22 cellular contexts compared by ENCODE assay signal in the genomic region with DNA sequence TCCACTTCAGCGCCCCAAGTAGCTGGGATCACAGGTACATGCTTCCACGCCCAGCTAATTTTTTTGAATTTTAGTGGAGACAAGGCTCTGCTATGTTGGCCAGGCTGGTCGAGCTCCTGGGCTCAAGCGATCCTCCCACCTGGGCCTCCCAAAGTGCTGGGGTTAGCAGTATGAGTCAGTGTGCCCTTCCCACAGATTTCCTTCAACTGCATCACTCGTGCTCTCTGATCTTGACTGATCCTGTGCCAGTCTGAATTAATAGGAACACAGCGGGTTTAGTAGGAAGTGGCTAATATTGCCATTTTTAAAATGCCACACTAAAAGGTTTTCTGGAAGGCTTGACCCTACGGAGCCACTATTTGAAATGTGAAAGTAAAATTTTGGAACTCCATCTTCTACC. TPM values are rescaled to one million over a fixed set of nuclear protein-coding genes. Genes with fewer than 3 reads are reported as not detected.
A peak's percentile ranks its signal among the peaks of the same experiment; 100 is the strongest.
DNase-seq lines count a peak whose midpoint lies in the region; ATAC-seq, FAIRE-seq and TF ChIP-seq lines count a peak whose summit lies in the region.
"Had no signal": no experiment of that assay in that cellular context is flagged by ENCODE, and none has a peak within 500 bp of the region (broad histone marks: within the 10 kb centered on the region; RNA-seq: fewer than 3 reads in every experiment).

No MANE protein-coding gene starts in this region.

- H3K4me3 ChIP-seq in astrocyte (ENCODE audit: insufficient read depth, low read depth, low read length): no peak overlapping the region
- H3K4me3 ChIP-seq in sigmoid colon: no peak overlapping the region

- DNase-seq in Daoy (ENCODE audit: low read depth) (peak; percentile 27), NCI-H226 (peak; percentile 45), astrocyte (ENCODE audit: low read depth) (no peak), posterior vena cava (ENCODE audit: low spot score) (peak; percentile 19), sigmoid colon (no peak), natural killer cell (no peak)
- DNase-seq: BE2C, DMS79, H7, HFFc6, KBM-7, NCI-H1105, NCI-H1694, NCI-H2081 treated with DMSO at 0.1 percent for 48 hours, NCI-H2171 treated with DMSO at 0.1 percent for 48 hours, NCI-H446, NCI-H526, SIG-M5, SK-N-SH had no signal

- no peaks in the 10 kb centered on the region for H3K36me3 ChIP-seq in astrocyte (ENCODE audit: insufficient read depth, low read length)
- no peaks in the 10 kb centered on the region for H3K36me3 ChIP-seq in sigmoid colon
- H3K36me3 ChIP-seq: BE2C had no signal

- intact Hi-C loops in posterior vena cava (cut with DNase I): no loop called here
- intact Hi-C loops in sigmoid colon (cut with DNase I): no loop called here
- intact Hi-C loops in natural killer cell (cut with micrococcal nuclease): no loop called here

- H3K4me1 ChIP-seq in astrocyte (ENCODE audit: insufficient read depth, low read length) (no peaks in the 10 kb centered on the region), sigmoid colon (peaks cover 0 to 5% (median 2%) of the 10 kb centered on the region in 4 donors)
- H3K4me1 ChIP-seq: BE2C had no signal

- peaks cover 9% of the 10 kb centered on the region for H3K27me3 ChIP-seq in astrocyte (ENCODE audit: insufficient read depth, low read length)
- peaks cover 0 to 4% (median 0%) of the 10 kb centered on the region in 3 donors for H3K27me3 ChIP-seq in sigmoid colon

- no peak for TF ChIP-seq POLR2A in sigmoid colon (IDR thresholded peaks at IDR 0.05)

- WGBS in sigmoid colon, 2 donors: 86 to 90% methylated on average over 7 of the region's 7 CpGs

- H3K4me3 Mint-ChIP-seq in astrocyte (ENCODE audit: unreplicated experiment) (no peak overlapping the region), natural killer cell (no peak overlapping the region)
- H3K4me3 Mint-ChIP-seq: HFFc6 had no signal

- H3K27me3 Mint-ChIP-seq in astrocyte (ENCODE audit: low read depth, unreplicated experiment) (no peaks in the 10 kb centered on the region), natural killer cell (ENCODE audit: low read depth in 2 of 2) (peaks cover 5 to 9% of the 10 kb centered on the region in 2 donors)

- no peak for TF ChIP-seq CTCF in astrocyte (IDR thresholded peaks at IDR 0.05; ENCODE audit: insufficient read depth, low read depth, low read length)
- no peak for TF ChIP-seq CTCF in sigmoid colon (IDR thresholded peaks at IDR 0.05)
- TF ChIP-seq CTCF in natural killer cell (IDR thresholded peaks at IDR 0.05): no peak

- H3K4me2 ChIP-seq in astrocyte (ENCODE audit: low read length): no peak overlapping the region
- H3K4me2 ChIP-seq: SK-N-SH had no signal

- H3K9me3 Mint-ChIP-seq in astrocyte (ENCODE audit: unreplicated experiment): no peaks in the 10 kb centered on the region
- H3K9me3 Mint-ChIP-seq in natural killer cell: no peaks in the 10 kb centered on the region
- H3K9me3 Mint-ChIP-seq: HFFc6 had no signal

- H3K27ac Mint-ChIP-seq in astrocyte (ENCODE audit: unreplicated experiment): peak overlapping the region; percentile 69
- no peak overlapping the region for H3K27ac Mint-ChIP-seq in natural killer cell
- H3K27ac Mint-ChIP-seq: HFFc6 had no signal

- TF ChIP-seq EP300 in sigmoid colon (IDR thresholded peaks at IDR 0.05): no peak

- H3K27ac ChIP-seq in astrocyte (ENCODE audit: low read depth, low read length) (no peak overlapping the region), sigmoid colon (no peak overlapping the region)
- H3K27ac ChIP-seq: HL-60 had no signal

- H3K9ac ChIP-seq in astrocyte (ENCODE audit: low read length): no peak overlapping the region
- H3K9ac ChIP-seq: SK-N-SH had no signal

- no peaks in the 10 kb centered on the region for H3K9me3 ChIP-seq in astrocyte (ENCODE audit: insufficient read depth, low read depth, low read length)
- no peaks in the 10 kb centered on the region for H3K9me3 ChIP-seq in sigmoid colon
- H3K9me3 ChIP-seq: BE2C, SK-N-SH had no signal

- ATAC-seq in esophagus mucosa (no peak), natural killer cell (no peak)

- no peaks in the 10 kb centered on the region for H3K79me2 ChIP-seq in astrocyte (ENCODE audit: insufficient read depth, low read length)

- no peaks in the 10 kb centered on the region for H4K20me1 ChIP-seq in astrocyte (ENCODE audit: insufficient read depth, low read length)

- H3K4me1 Mint-ChIP-seq in astrocyte (ENCODE audit: low read depth, unreplicated experiment) (no peaks in the 10 kb centered on the region), natural killer cell (no peaks in the 10 kb centered on the region)

- no peak overlapping the region for H2AFZ ChIP-seq in astrocyte (ENCODE audit: low read depth, low read length)

- FAIRE-seq in astrocyte (lab: Jason Lieb, UNC): no peak

- H3K36me3 Mint-ChIP-seq in astrocyte (ENCODE audit: low read depth, unreplicated experiment) (no peaks in the 10 kb centered on the region), natural killer cell (no peaks in the 10 kb centered on the region)

RNA-seq across cellular contexts. Expression of a gene that starts 4.3 kb away (rescaled TPM):
- 6.1 and 8.5 TPM in 2 replicates for total RNA-seq in Daoy (2014; rRNA removed; shearing (Covaris generic))
- total RNA-seq in astrocyte: 15.9 and 16.0 TPM in 2 replicates
- 1 to 10 TPM; 1.2 to 1.8 TPM for total RNA-seq in posterior vena cava
- 1 to 10 TPM in 3 of 4 donors, under 1 TPM in 1; 0.71 to 3.0 (median 1.9) TPM for total RNA-seq in sigmoid colon
- polyA plus RNA-seq in sigmoid colon: 1 to 10 TPM; 1.4 to 2.1 (median 1.8) TPM
- total RNA-seq in esophagus mucosa: 7.7 TPM
- not detected for total RNA-seq in natural killer cell
- total RNA-seq: HT-29 had no signal
- polyA plus RNA-seq: SK-N-SH had no signal

RNA-seq across cellular contexts. Expression of a gene that starts 16.3 kb away (rescaled TPM):
- 2.6 and 3.9 TPM in 2 replicates for total RNA-seq in Daoy (2014; rRNA removed; shearing (Covaris generic))
- total RNA-seq in astrocyte (1.8 and 3.0 TPM in 2 replicates), posterior vena cava (1 to 10 TPM in 1 of 2 donors, not detected in 1; 1.1 TPM), sigmoid colon (not detected), esophagus mucosa (2.8 TPM), natural killer cell (not detected)
- under 1 TPM in 1 of 3 donors, not detected in 2; 0.70 TPM for polyA plus RNA-seq in sigmoid colon
- total RNA-seq: HFFc6, HT-29 had no signal
- polyA plus RNA-seq: SK-N-SH had no signal

Comparison
In these comparisons a context has a peak if more than half of its experiments do, and no peak if none do; other contexts are left out.
1. DNase-seq: peak in Daoy (single experiment), NCI-H226 (single experiment) and posterior vena cava (single experiment); none in astrocyte (single experiment), sigmoid colon (single experiment) and natural killer cell (single experiment).